In the genomic region with DNA sequence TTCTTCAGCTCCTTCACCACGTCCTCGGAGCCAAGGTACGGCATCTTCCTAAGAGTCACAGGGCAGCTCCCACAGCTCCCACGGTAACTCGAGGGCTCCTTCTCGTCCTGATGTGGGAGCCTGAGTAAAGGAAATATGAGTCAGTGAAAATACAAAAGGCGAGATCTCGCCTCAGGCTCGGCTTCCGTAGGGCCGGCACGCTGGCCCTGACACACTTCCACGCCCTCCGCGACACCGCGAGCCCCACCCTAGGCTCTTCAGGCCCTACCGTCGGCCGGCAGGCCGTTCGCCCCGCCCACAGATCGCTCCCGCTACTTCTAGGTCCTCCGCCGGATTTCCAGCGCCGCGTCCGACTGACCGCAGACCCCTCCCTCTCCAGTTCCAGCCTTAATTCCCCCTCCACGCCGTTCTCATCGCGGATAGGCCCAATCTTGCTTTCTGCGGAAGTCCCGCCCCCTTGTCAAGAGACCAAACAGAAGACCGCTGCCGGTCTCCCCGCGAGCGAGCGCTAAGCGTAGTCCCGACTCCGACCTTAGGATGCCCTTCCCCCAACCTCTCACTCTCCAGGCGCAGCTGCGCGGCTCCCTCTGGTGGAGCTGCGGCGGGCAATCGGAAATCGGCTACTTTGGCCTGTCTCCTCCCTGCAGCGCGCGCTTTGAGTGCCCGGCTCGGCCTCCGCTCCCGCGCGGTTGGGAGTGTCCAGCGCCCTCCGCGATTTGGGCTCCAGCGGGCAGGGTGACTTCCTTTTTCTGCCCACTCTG, we compare ENCODE assay signal across 7 cellular contexts. TPM values are rescaled to one million over a fixed set of nuclear protein-coding genes. Genes with fewer than 3 reads are reported as not detected.
DNase-seq lines count a peak whose midpoint lies in the region; ATAC-seq, FAIRE-seq and TF ChIP-seq lines count a peak whose summit lies in the region.

A gene (minus strand): TSS at position 126 of the 761 bp plus-strand sequence. CDS start 82 bp downstream, at position 44.
A gene (plus strand): TSS at position 653 of the 761 bp plus-strand sequence. CDS start 261 bp downstream, outside the sequence.

- in situ Hi-C loops in astrocyte of the cerebellum (cut with HindIII; ENCODE audit: low sequenced_read_pairs): no loop called here

- DNase-seq in GM18507 (ENCODE audit: extremely low spot score, insufficient read length, low read depth) (peak; percentile 89), NCI-H2029 (lab: John Stamatoyannopoulos, UW) (peak; percentile 98), T-helper 22 cell (ENCODE audit: low read depth) (peak; percentile 97), astrocyte of the cerebellum (ENCODE audit: low read depth) (peak; percentile 100), hepatic stellate cell (ENCODE audit: low spot score) (peak; percentile 94), renal cortical epithelial cell (ENCODE audit: low read depth) (peak; percentile 98)

- H3K4me3 ChIP-seq in astrocyte of the cerebellum (ENCODE audit: low read depth, low read length): peak within 1 kb of the TSS; percentile 82

- peak; percentile 88 for ATAC-seq in HG02981 (IDR thresholded peaks at IDR 0.05; ENCODE audit: unreplicated experiment)

- TF ChIP-seq CTCF in astrocyte of the cerebellum (IDR thresholded peaks at IDR 0.05; ENCODE audit: low read depth, low read length, missing control alignments): peak; percentile 59

- FAIRE-seq in GM18507 (lab: Jason Lieb, UNC): peak; percentile 97

RNA-seq across cellular contexts. Expression of the first gene that starts in this region (rescaled TPM):
- total RNA-seq in renal cortical epithelial cell: 19.8 and 23.0 TPM in 2 replicates

RNA-seq across cellular contexts. Expression of the second gene that starts in this region (rescaled TPM):
- total RNA-seq in renal cortical epithelial cell: 2.7 and 4.9 TPM in 2 replicates

Comparison
In these comparisons a context has a peak if more than half of its experiments do, and no peak if none do; other contexts are left out.
1. Peak in every context shown above with its lines: DNase-seq, ATAC-seq and H3K4me3 ChIP-seq.